In genomic region chr17:18944646-18945045, GRCh38 we compare ENCODE assay signal across 27 cellular contexts. TPM values are rescaled to one million over a fixed set of nuclear protein-coding genes. Genes with fewer than 3 reads are reported as not detected.
"Had no signal": no experiment of that assay in that cellular context is flagged by ENCODE, and none has a peak within 500 bp of the region (broad histone marks: within the 10 kb centered on the region; RNA-seq: fewer than 3 reads in every experiment).

No MANE protein-coding gene starts in this region.

- H3K36me3 Mint-ChIP-seq: activated CD4-positive, alpha-beta memory T cell treated with anti-CD3 and anti-CD28 coated beads for 36 hours; activated CD8-positive, alpha-beta memory T cell treated with anti-CD3 and anti-CD28 coated beads, Interleukin-2, amount 10 ng/mL, durations not matched to agents 7 days and 5 days; activated naive CD8-positive, alpha-beta T cell treated with anti-CD3 and anti-CD28 coated beads, Interleukin-2, amount 10 ng/mL, durations not matched to agents 7 days and 5 days; brain; mesothelial cell of epicardium had no signal

- H3K27me3 Mint-ChIP-seq: activated CD4-positive, alpha-beta memory T cell treated with anti-CD3 and anti-CD28 coated beads for 36 hours; activated CD4-positive, alpha-beta T cell treated with anti-CD3 and anti-CD28 coated beads for 36 hours had no signal

- DNase-seq: activated CD4-positive, alpha-beta memory T cell treated with anti-CD3 and anti-CD28 coated beads for 36 hours; activated CD4-positive, alpha-beta T cell treated with anti-CD3 and anti-CD28 coated beads for 36 hours; activated CD8-positive, alpha-beta memory T cell treated with anti-CD3 and anti-CD28 coated beads, Interleukin-2, amount 10 ng/mL, durations not matched to agents 7 days and 5 days; activated naive CD4-positive, alpha-beta T cell treated with Interleukin-2 at 50 U/mL for 16 hours; activated naive CD8-positive, alpha-beta T cell treated with anti-CD3 and anti-CD28 coated beads, Interleukin-2, amount 10 ng/mL, durations not matched to agents 7 days and 5 days; anterior cingulate cortex; caudate nucleus; dorsolateral prefrontal cortex; erythroblast; foreskin melanocyte; hypothalamus; islet precursor cell; left colon; occipital lobe; posterior cingulate gyrus; retina; spleen; stimulated activated CD4-positive, alpha-beta T cell treated with anti-CD3 and anti-CD28 coated beads, Interleukin-4, amount 100 ng/mL, for 4 hours; stimulated activated naive CD4-positive, alpha-beta T cell; T-helper 17 cell had no signal

- H3K4me3 ChIP-seq: dorsolateral prefrontal cortex, lung, spleen had no signal

- H3K36me3 ChIP-seq: spleen had no signal

- H3K4me1 ChIP-seq: spleen had no signal

- ATAC-seq: activated CD4-positive, alpha-beta T cell treated with anti-CD3 and anti-CD28 coated beads for 36 hours; activated CD8-positive, alpha-beta memory T cell treated with anti-CD3 and anti-CD28 coated beads, Interleukin-2, amount 10 ng/mL, durations not matched to agents 7 days and 5 days; left colon; T-helper 17 cell had no signal

- FAIRE-seq: colon had no signal

- H3K27ac Mint-ChIP-seq: activated CD4-positive, alpha-beta memory T cell treated with anti-CD3 and anti-CD28 coated beads for 36 hours; activated CD4-positive, alpha-beta T cell treated with anti-CD3 and anti-CD28 coated beads for 36 hours; activated CD8-positive, alpha-beta memory T cell treated with anti-CD3 and anti-CD28 coated beads, Interleukin-2, amount 10 ng/mL, durations not matched to agents 7 days and 5 days; activated naive CD8-positive, alpha-beta T cell treated with anti-CD3 and anti-CD28 coated beads, Interleukin-2, amount 10 ng/mL, durations not matched to agents 7 days and 5 days; brain; mesothelial cell of epicardium; nephron; T-helper 17 cell had no signal

- H3K4me3 Mint-ChIP-seq: activated CD4-positive, alpha-beta memory T cell treated with anti-CD3 and anti-CD28 coated beads for 36 hours; activated CD4-positive, alpha-beta T cell treated with anti-CD3 and anti-CD28 coated beads for 36 hours; activated CD8-positive, alpha-beta memory T cell treated with anti-CD3 and anti-CD28 coated beads, Interleukin-2, amount 10 ng/mL, durations not matched to agents 7 days and 5 days; activated naive CD8-positive, alpha-beta T cell treated with anti-CD3 and anti-CD28 coated beads, Interleukin-2, amount 10 ng/mL, durations not matched to agents 7 days and 5 days; brain; mesothelial cell of epicardium; nephron; T-helper 17 cell had no signal

- H3K27ac ChIP-seq: dorsolateral prefrontal cortex, spleen, VCaP had no signal

- H3K9me3 ChIP-seq: spleen had no signal

- H3K9me3 Mint-ChIP-seq: activated CD4-positive, alpha-beta memory T cell treated with anti-CD3 and anti-CD28 coated beads for 36 hours; activated naive CD8-positive, alpha-beta T cell treated with anti-CD3 and anti-CD28 coated beads, Interleukin-2, amount 10 ng/mL, durations not matched to agents 7 days and 5 days; mesothelial cell of epicardium; nephron had no signal

- H3K4me1 Mint-ChIP-seq: activated CD4-positive, alpha-beta T cell treated with anti-CD3 and anti-CD28 coated beads for 36 hours; activated CD8-positive, alpha-beta memory T cell treated with anti-CD3 and anti-CD28 coated beads, Interleukin-2, amount 10 ng/mL, durations not matched to agents 7 days and 5 days; activated naive CD8-positive, alpha-beta T cell treated with anti-CD3 and anti-CD28 coated beads, Interleukin-2, amount 10 ng/mL, durations not matched to agents 7 days and 5 days; brain had no signal

RNA-seq across cellular contexts. Expression of gene SLC5A10, which starts 7.3 kb away (rescaled TPM):
- total RNA-seq: activated CD4-positive, alpha-beta memory T cell treated with anti-CD3 and anti-CD28 coated beads for 36 hours; activated CD4-positive, alpha-beta T cell treated with anti-CD3 and anti-CD28 coated beads for 36 hours; activated CD8-positive, alpha-beta memory T cell treated with anti-CD3 and anti-CD28 coated beads, Interleukin-2, amount 10 ng/mL, durations not matched to agents 7 days and 5 days; activated naive CD8-positive, alpha-beta T cell treated with anti-CD3 and anti-CD28 coated beads, Interleukin-2, amount 10 ng/mL, durations not matched to agents 7 days and 5 days; occipital lobe; T-helper 17 cell; ureter had no signal
